Comparison of ENCODE assay signal across 8 cellular contexts in genomic region chr1:29230553-29231378, GRCh38. TPM values are rescaled to one million over a fixed set of nuclear protein-coding genes. Genes with fewer than 3 reads are reported as not detected.
A peak's percentile ranks its signal among the peaks of the same experiment; 100 is the strongest.
DNase-seq lines count a peak whose midpoint lies in the region; ATAC-seq and TF ChIP-seq lines count a peak whose summit lies in the region.

A gene with protein sequence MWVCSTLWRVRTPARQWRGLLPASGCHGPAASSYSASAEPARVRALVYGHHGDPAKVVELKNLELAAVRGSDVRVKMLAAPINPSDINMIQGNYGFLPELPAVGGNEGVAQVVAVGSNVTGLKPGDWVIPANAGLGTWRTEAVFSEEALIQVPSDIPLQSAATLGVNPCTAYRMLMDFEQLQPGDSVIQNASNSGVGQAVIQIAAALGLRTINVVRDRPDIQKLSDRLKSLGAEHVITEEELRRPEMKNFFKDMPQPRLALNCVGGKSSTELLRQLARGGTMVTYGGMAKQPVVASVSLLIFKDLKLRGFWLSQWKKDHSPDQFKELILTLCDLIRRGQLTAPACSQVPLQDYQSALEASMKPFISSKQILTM (minus strand): TSS chr1:29230934. CDS start chr1:29230906, 28 bp downstream.

- peak within 1 kb of the TSS; percentile 87 to 98 (median 95) for H3K4me3 Mint-ChIP-seq in CD8-positive, alpha-beta memory T cell
- H3K4me3 Mint-ChIP-seq in effector memory CD8-positive, alpha-beta T cell = peak within 1 kb of the TSS; percentile 91 to 99
- peak within 1 kb of the TSS; percentile 94 for H3K4me3 Mint-ChIP-seq in memory B cell

- peaks cover 18 to 25% (median 24%) of the 10 kb centered on the region in 3 donors for H3K4me1 Mint-ChIP-seq in CD8-positive, alpha-beta memory T cell
- H3K4me1 Mint-ChIP-seq in effector memory CD8-positive, alpha-beta T cell (ENCODE audit: low read depth in 2 of 2) = peaks cover 14 to 16% of the 10 kb centered on the region in 2 donors
- H3K4me1 Mint-ChIP-seq in memory B cell = peaks cover 14% of the 10 kb centered on the region

- TF ChIP-seq CTCF in HL-60 (IDR thresholded peaks at IDR 0.05; ENCODE audit: insufficient read depth, low read length) = no peak

- POLR2A ChIA-PET in CD8-positive, alpha-beta memory T cell (lab: Charles Lee) = interaction anchor here (1.6 kb wide), 1 partner anchor 49 kb away, joined by 6 read pairs; the partner anchor contains the start of gene SRSF4
- POLR2A ChIA-PET in activated CD8-positive, alpha-beta memory T cell treated with anti-CD3 and anti-CD28 coated beads for 36 hours (lab: Charles Lee) = interaction anchor here (2.2 kb wide), 1 partner anchor 49 kb away, joined by 8 read pairs; the partner anchor contains the start of gene SRSF4

- H3K36me3 ChIP-seq in CD8-positive, alpha-beta memory T cell (ENCODE audit: insufficient read depth, low read length) = no peaks in the 10 kb centered on the region

- no peaks in the 10 kb centered on the region for H3K9me3 Mint-ChIP-seq in CD8-positive, alpha-beta memory T cell
- no peaks in the 10 kb centered on the region for H3K9me3 Mint-ChIP-seq in effector memory CD8-positive, alpha-beta T cell
- no peaks in the 10 kb centered on the region for H3K9me3 Mint-ChIP-seq in memory B cell

- peak within 1 kb of the TSS; percentile 79 to 99 (median 96) for H3K27ac Mint-ChIP-seq in CD8-positive, alpha-beta memory T cell
- H3K27ac Mint-ChIP-seq in effector memory CD8-positive, alpha-beta T cell = peak within 1 kb of the TSS; percentile 95 to 99
- peak within 1 kb of the TSS; percentile 90 for H3K27ac Mint-ChIP-seq in memory B cell

- H3K4me3 ChIP-seq in CD8-positive, alpha-beta memory T cell (ENCODE audit: low read length) = peak within 1 kb of the TSS; percentile 91
- H3K4me3 ChIP-seq in HL-60 (replicated peaks; ENCODE audit: insufficient read depth, low read length) = peak within 1 kb of the TSS; percentile 77

- ATAC-seq in GM19438 (IDR thresholded peaks at IDR 0.05; ENCODE audit: low read depth, unreplicated experiment) (peak; percentile 79), memory B cell (ENCODE audit: low read depth) (peak; percentile 99)
- peak; percentile 97 for ATAC-seq in effector memory CD8-positive, alpha-beta T cell (replicated peaks)

- H3K4me1 ChIP-seq in CD8-positive, alpha-beta memory T cell (ENCODE audit: insufficient read depth, low read length) = peaks cover 16% of the 10 kb centered on the region

- H3K27me3 ChIP-seq in CD8-positive, alpha-beta memory T cell (ENCODE audit: insufficient read depth, low read length, poor library complexity, severe bottlenecking) = no peaks in the 10 kb centered on the region
- no peaks in the 10 kb centered on the region for H3K27me3 ChIP-seq in HL-60 (ENCODE audit: insufficient read depth, poor library complexity, severe bottlenecking)

- H3K9me3 ChIP-seq in CD8-positive, alpha-beta memory T cell (ENCODE audit: low read length) = no peaks in the 10 kb centered on the region

- H3K27ac ChIP-seq in CD8-positive, alpha-beta memory T cell (ENCODE audit: low read depth, low read length) = peak within 1 kb of the TSS; percentile 78
- peak within 1 kb of the TSS; percentile 80 for H3K27ac ChIP-seq in HL-60 (replicated peaks)

- peaks cover 0 to 7% (median 1%) of the 10 kb centered on the region in 3 donors for H3K36me3 Mint-ChIP-seq in CD8-positive, alpha-beta memory T cell
- peaks cover 12% of the 10 kb centered on the region for H3K36me3 Mint-ChIP-seq in effector memory CD8-positive, alpha-beta T cell (ENCODE audit: insufficient read depth)
- H3K36me3 Mint-ChIP-seq in memory B cell = no peaks in the 10 kb centered on the region

- peak; percentile 89 to 96 (median 93) for DNase-seq in CD8-positive, alpha-beta memory T cell
- DNase-seq in HL-60 (ENCODE audit: low read depth in 1 of 2, low spot score in 1 of 2) = peak; percentile 92 to 95
- DNase-seq in NK-92 (lab: John Stamatoyannopoulos, UW; ENCODE audit: unreplicated experiment) = peak; percentile 51
- peak; percentile 93 to 97 (median 94) for DNase-seq in effector memory CD8-positive, alpha-beta T cell
- peak; percentile 92 to 99 for DNase-seq in memory B cell (ENCODE audit: low spot score in 2 of 2)
- DNase-seq in stimulated activated CD8-positive, alpha-beta memory T cell treated with anti-CD3 and anti-CD28 coated beads, Interleukin-12 subunit alpha, Interleukin-12 subunit beta, amount 100 ng/mL, for 24 hours (ENCODE audit: extremely low read depth) = peak; percentile 79

- CTCF ChIA-PET in CD8-positive, alpha-beta memory T cell (lab: Charles Lee) = interaction anchor here (0.7 kb wide), 2 partner anchors 9 to 1150 kb away, joined by 3 read pairs; no protein-coding TSS in a partner anchor
- CTCF ChIA-PET in activated CD8-positive, alpha-beta memory T cell treated with anti-CD3 and anti-CD28 coated beads for 36 hours (lab: Charles Lee) = interaction anchor here (1.2 kb wide), 1 partner anchor 26 kb away, joined by 3 read pairs; no protein-coding TSS in a partner anchor

- H3K27me3 Mint-ChIP-seq in CD8-positive, alpha-beta memory T cell = peaks cover under 1 to 3% of the 10 kb centered on the region in 2 donors
- H3K27me3 Mint-ChIP-seq in effector memory CD8-positive, alpha-beta T cell = peaks cover 0 to 23% of the 10 kb centered on the region in 2 donors
- H3K27me3 Mint-ChIP-seq in memory B cell = peaks cover 13% of the 10 kb centered on the region

RNA-seq across cellular contexts. Expression of the gene that starts here (rescaled TPM):
- 10 to 100 TPM; 33.8 to 41.1 TPM for total RNA-seq in CD8-positive, alpha-beta memory T cell
- 14.5 TPM for polyA plus RNA-seq in CD8-positive, alpha-beta memory T cell
- total RNA-seq in activated CD8-positive, alpha-beta memory T cell treated with anti-CD3 and anti-CD28 coated beads for 36 hours = 10 to 100 TPM; 46.4 to 46.7 TPM

Comparison
In these comparisons a context has a peak if more than half of its experiments do, and no peak if none do; other contexts are left out.
1. Peak in every context shown above with its lines: DNase-seq, ATAC-seq, H3K4me3 ChIP-seq and H3K27ac ChIP-seq.